1 cellular context compared by ENCODE assay signal in genomic region chr17:75034236-75034908, GRCh38.
TF ChIP-seq lines count a peak whose summit lies in the region.

No MANE protein-coding gene starts in this region.

TF ChIP-seq in HEK293, 187 proteins besides CTCF, POLR2A, EP300 and RAD21 (continued from another document and continues in another):
- TF ChIP-seq ZNF654 (tag by site-specific recombination; IDR thresholded peaks at IDR 0.05; ENCODE audit: low read depth) (no peak), ZNF555 (tag by site-specific recombination; conservative IDR thresholded peaks at IDR 0.05) (no peak), ZNF610 (tag by site-specific recombination; IDR thresholded peaks at IDR 0.05; ENCODE audit: borderline replicate concordance) (peak; percentile 27), ZNF157 (tag by site-specific recombination; IDR thresholded peaks at IDR 0.05) (no peak), ZNF214 (tag by site-specific recombination; IDR thresholded peaks at IDR 0.05; ENCODE audit: borderline replicate concordance) (no peak), MEIS1 (CRISPR knock-in tag; IDR thresholded peaks at IDR 0.05; ENCODE audit: borderline replicate concordance) (no peak), ZBTB21 (tag by site-specific recombination; IDR thresholded peaks at IDR 0.05) (no peak), SP3 (tag by site-specific recombination; IDR thresholded peaks at IDR 0.05) (peak; percentile 1; the same call in 1 of the 2 replicates), ZBTB17 (tag by site-specific recombination; IDR thresholded peaks at IDR 0.05) (peak; percentile 77), ZNF2 (tag by site-specific recombination; IDR thresholded peaks at IDR 0.05) (peak; percentile 88), ZNF132 (tag by site-specific recombination; IDR thresholded peaks at IDR 0.05; ENCODE audit: borderline replicate concordance) (no peak), AEBP2 (tag by site-specific recombination; IDR thresholded peaks at IDR 0.05; ENCODE audit: borderline replicate concordance) (no peak), BCL11A (tag by site-specific recombination; IDR thresholded peaks at IDR 0.05; ENCODE audit: low read depth) (peak; percentile 85), OSR2 (tag by site-specific recombination; IDR thresholded peaks at IDR 0.05) (no peak), ZNF548 (tag by site-specific recombination; IDR thresholded peaks at IDR 0.05) (no peak), SALL2 (tag by site-specific recombination; IDR thresholded peaks at IDR 0.05; ENCODE audit: borderline replicate concordance) (0 out of 2 replicates have a peak, but pooled peaks have one; percentile 83), ZNF544 (tag by site-specific recombination; IDR thresholded peaks at IDR 0.05) (no peak), ZNF747 (tag by site-specific recombination; IDR thresholded peaks at IDR 0.05) (no peak), YY1 (tag by site-specific recombination; IDR thresholded peaks at IDR 0.05) (peak; percentile 82), ZNF600 (tag by site-specific recombination; IDR thresholded peaks at IDR 0.05) (peak; percentile 83), GFI1B (tag by site-specific recombination; IDR thresholded peaks at IDR 0.05) (0 out of 2 replicates have a peak, but pooled peaks have one; percentile 39), ZSCAN30 (tag by site-specific recombination; IDR thresholded peaks at IDR 0.05) (peak; percentile 96), ZSCAN4 (tag by site-specific recombination; IDR thresholded peaks at IDR 0.05) (no peak; the same call in 1 of the 2 replicates), MZF1 (tag by site-specific recombination; IDR thresholded peaks at IDR 0.05; ENCODE audit: borderline replicate concordance) (peak; percentile 48; the same call in 1 of the 2 replicates), SETDB1 (IDR thresholded peaks at IDR 0.05; ENCODE audit: insufficient read length, low read length) (no peak), ZIC2 (tag by site-specific recombination; IDR thresholded peaks at IDR 0.05) (peak; percentile 68), ZBTB20 (tag by site-specific recombination; IDR thresholded peaks at IDR 0.05) (peak; percentile 79), MYNN (tag by site-specific recombination; IDR thresholded peaks at IDR 0.05; ENCODE audit: borderline replicate concordance) (0 out of 2 replicates have a peak, but pooled peaks have one; percentile 52), ZNF514 (tag by site-specific recombination; IDR thresholded peaks at IDR 0.05) (no peak), ZNF501 (tag by site-specific recombination; IDR thresholded peaks at IDR 0.05) (peak; percentile 76), GLIS1 (tag by site-specific recombination; IDR thresholded peaks at IDR 0.05) (peak; percentile 62), RBAK (tag by site-specific recombination; IDR thresholded peaks at IDR 0.05) (no peak), ZNF558 (tag by site-specific recombination; IDR thresholded peaks at IDR 0.05) (0 out of 2 replicates have a peak, but pooled peaks have one; percentile 42), ZNF266 (tag by site-specific recombination; IDR thresholded peaks at IDR 0.05; ENCODE audit: low read depth) (no peak), ZBTB10 (tag by site-specific recombination; IDR thresholded peaks at IDR 0.05) (peak; percentile 97), BCL11B (tag by site-specific recombination; IDR thresholded peaks at IDR 0.05; ENCODE audit: low read depth) (peak; percentile 83), ZNF701 (tag by site-specific recombination; IDR thresholded peaks at IDR 0.05) (no peak), ZNF670 (tag by site-specific recombination; IDR thresholded peaks at IDR 0.05; ENCODE audit: low read depth) (no peak), ZNF677 (tag by site-specific recombination; IDR thresholded peaks at IDR 0.05) (peak; percentile 32; the same call in 1 of the 2 replicates)
- TF ChIP-seq, protein P1, sequence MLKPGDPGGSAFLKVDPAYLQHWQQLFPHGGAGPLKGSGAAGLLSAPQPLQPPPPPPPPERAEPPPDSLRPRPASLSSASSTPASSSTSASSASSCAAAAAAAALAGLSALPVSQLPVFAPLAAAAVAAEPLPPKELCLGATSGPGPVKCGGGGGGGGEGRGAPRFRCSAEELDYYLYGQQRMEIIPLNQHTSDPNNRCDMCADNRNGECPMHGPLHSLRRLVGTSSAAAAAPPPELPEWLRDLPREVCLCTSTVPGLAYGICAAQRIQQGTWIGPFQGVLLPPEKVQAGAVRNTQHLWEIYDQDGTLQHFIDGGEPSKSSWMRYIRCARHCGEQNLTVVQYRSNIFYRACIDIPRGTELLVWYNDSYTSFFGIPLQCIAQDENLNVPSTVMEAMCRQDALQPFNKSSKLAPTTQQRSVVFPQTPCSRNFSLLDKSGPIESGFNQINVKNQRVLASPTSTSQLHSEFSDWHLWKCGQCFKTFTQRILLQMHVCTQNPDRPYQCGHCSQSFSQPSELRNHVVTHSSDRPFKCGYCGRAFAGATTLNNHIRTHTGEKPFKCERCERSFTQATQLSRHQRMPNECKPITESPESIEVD (tag by site-specific recombination; IDR thresholded peaks at IDR 0.05): no peak
- TF ChIP-seq, protein P2, sequence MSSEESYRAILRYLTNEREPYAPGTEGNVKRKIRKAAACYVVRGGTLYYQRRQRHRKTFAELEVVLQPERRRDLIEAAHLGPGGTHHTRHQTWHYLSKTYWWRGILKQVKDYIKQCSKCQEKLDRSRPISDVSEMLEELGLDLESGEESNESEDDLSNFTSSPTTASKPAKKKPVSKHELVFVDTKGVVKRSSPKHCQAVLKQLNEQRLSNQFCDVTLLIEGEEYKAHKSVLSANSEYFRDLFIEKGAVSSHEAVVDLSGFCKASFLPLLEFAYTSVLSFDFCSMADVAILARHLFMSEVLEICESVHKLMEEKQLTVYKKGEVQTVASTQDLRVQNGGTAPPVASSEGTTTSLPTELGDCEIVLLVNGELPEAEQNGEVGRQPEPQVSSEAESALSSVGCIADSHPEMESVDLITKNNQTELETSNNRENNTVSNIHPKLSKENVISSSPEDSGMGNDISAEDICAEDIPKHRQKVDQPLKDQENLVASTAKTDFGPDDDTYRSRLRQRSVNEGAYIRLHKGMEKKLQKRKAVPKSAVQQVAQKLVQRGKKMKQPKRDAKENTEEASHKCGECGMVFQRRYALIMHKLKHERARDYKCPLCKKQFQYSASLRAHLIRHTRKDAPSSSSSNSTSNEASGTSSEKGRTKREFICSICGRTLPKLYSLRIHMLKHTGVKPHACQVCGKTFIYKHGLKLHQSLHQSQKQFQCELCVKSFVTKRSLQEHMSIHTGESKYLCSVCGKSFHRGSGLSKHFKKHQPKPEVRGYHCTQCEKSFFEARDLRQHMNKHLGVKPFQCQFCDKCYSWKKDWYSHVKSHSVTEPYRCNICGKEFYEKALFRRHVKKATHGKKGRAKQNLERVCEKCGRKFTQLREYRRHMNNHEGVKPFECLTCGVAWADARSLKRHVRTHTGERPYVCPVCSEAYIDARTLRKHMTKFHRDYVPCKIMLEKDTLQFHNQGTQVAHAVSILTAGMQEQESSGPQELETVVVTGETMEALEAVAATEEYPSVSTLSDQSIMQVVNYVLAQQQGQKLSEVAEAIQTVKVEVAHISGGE (tag by site-specific recombination; conservative IDR thresholded peaks at IDR 0.05; ENCODE audit: low read depth): no peak
- TF ChIP-seq, protein P3, sequence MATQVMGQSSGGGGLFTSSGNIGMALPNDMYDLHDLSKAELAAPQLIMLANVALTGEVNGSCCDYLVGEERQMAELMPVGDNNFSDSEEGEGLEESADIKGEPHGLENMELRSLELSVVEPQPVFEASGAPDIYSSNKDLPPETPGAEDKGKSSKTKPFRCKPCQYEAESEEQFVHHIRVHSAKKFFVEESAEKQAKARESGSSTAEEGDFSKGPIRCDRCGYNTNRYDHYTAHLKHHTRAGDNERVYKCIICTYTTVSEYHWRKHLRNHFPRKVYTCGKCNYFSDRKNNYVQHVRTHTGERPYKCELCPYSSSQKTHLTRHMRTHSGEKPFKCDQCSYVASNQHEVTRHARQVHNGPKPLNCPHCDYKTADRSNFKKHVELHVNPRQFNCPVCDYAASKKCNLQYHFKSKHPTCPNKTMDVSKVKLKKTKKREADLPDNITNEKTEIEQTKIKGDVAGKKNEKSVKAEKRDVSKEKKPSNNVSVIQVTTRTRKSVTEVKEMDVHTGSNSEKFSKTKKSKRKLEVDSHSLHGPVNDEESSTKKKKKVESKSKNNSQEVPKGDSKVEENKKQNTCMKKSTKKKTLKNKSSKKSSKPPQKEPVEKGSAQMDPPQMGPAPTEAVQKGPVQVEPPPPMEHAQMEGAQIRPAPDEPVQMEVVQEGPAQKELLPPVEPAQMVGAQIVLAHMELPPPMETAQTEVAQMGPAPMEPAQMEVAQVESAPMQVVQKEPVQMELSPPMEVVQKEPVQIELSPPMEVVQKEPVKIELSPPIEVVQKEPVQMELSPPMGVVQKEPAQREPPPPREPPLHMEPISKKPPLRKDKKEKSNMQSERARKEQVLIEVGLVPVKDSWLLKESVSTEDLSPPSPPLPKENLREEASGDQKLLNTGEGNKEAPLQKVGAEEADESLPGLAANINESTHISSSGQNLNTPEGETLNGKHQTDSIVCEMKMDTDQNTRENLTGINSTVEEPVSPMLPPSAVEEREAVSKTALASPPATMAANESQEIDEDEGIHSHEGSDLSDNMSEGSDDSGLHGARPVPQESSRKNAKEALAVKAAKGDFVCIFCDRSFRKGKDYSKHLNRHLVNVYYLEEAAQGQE (tag by site-specific recombination; IDR thresholded peaks at IDR 0.05): 0 out of 2 replicates have a peak, but pooled peaks have one; percentile 15
- TF ChIP-seq, protein P4, sequence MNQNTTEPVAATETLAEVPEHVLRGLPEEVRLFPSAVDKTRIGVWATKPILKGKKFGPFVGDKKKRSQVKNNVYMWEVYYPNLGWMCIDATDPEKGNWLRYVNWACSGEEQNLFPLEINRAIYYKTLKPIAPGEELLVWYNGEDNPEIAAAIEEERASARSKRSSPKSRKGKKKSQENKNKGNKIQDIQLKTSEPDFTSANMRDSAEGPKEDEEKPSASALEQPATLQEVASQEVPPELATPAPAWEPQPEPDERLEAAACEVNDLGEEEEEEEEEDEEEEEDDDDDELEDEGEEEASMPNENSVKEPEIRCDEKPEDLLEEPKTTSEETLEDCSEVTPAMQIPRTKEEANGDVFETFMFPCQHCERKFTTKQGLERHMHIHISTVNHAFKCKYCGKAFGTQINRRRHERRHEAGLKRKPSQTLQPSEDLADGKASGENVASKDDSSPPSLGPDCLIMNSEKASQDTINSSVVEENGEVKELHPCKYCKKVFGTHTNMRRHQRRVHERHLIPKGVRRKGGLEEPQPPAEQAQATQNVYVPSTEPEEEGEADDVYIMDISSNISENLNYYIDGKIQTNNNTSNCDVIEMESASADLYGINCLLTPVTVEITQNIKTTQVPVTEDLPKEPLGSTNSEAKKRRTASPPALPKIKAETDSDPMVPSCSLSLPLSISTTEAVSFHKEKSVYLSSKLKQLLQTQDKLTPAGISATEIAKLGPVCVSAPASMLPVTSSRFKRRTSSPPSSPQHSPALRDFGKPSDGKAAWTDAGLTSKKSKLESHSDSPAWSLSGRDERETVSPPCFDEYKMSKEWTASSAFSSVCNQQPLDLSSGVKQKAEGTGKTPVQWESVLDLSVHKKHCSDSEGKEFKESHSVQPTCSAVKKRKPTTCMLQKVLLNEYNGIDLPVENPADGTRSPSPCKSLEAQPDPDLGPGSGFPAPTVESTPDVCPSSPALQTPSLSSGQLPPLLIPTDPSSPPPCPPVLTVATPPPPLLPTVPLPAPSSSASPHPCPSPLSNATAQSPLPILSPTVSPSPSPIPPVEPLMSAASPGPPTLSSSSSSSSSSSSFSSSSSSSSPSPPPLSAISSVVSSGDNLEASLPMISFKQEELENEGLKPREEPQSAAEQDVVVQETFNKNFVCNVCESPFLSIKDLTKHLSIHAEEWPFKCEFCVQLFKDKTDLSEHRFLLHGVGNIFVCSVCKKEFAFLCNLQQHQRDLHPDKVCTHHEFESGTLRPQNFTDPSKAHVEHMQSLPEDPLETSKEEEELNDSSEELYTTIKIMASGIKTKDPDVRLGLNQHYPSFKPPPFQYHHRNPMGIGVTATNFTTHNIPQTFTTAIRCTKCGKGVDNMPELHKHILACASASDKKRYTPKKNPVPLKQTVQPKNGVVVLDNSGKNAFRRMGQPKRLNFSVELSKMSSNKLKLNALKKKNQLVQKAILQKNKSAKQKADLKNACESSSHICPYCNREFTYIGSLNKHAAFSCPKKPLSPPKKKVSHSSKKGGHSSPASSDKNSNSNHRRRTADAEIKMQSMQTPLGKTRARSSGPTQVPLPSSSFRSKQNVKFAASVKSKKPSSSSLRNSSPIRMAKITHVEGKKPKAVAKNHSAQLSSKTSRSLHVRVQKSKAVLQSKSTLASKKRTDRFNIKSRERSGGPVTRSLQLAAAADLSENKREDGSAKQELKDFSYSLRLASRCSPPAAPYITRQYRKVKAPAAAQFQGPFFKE (tag by site-specific recombination; IDR thresholded peaks at IDR 0.05; ENCODE audit: borderline replicate concordance): 0 out of 2 replicates have a peak, but pooled peaks have one; percentile 24
